ENCODE assay signal across 11 cellular contexts in the genomic region with DNA sequence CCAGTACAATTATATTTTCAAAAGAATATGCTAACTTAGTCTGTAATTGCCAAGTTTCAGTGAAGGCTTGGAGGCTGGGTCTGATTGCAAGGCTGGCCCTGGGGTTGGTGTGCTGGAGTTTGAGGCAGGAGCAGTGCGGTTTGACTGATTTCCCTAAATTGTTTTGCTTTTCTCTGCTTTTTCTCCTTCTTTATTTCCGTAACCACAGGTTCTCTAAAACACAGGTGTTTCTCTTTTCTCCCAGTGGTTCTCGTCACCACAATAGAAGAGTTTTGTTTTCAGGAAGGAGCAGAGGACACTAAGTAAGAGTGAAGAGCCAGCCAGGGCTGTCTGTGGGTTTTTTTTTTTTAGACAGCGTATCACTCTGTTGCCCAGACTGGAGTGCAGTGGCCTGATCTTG. TPM values are rescaled to one million over a fixed set of nuclear protein-coding genes. Genes with fewer than 3 reads are reported as not detected.
DNase-seq lines count a peak whose midpoint lies in the region; ATAC-seq and TF ChIP-seq lines count a peak whose summit lies in the region.
"Had no signal": no experiment of that assay in that cellular context is flagged by ENCODE, and none has a peak within 500 bp of the region (broad histone marks: within the 10 kb centered on the region; RNA-seq: fewer than 3 reads in every experiment).

No MANE protein-coding gene starts in this region.

- POLR2A ChIA-PET in activated CD4-positive, alpha-beta T cell treated with anti-CD3 and anti-CD28 coated beads, Interleukin-2, amount 10 ng/mL, durations not matched to agents 7 days and 5 days (lab: Charles Lee) = no interaction called here

- peak; percentile 22 for DNase-seq in activated CD4-positive, alpha-beta T cell treated with anti-CD3 and anti-CD28 coated beads, Interleukin-2, amount 10 ng/mL, durations not matched to agents 7 days and 5 days
- no peak for DNase-seq in activated CD4-positive, alpha-beta T cell treated with anti-CD3 and anti-CD28 coated beads for 48 hours
- DNase-seq in activated naive CD8-positive, alpha-beta T cell treated with anti-CD3 and anti-CD28 coated beads for 36 hours = no peak
- DNase-seq in NAMALWA (ENCODE audit: low spot score) = no peak
- no peak for DNase-seq in GM13976 (ENCODE audit: low spot score)
- DNase-seq: lower lobe of right lung, NCI-H226, trophoblast cell had no signal

- peaks cover 5% of the 10 kb centered on the region for H3K9me3 Mint-ChIP-seq in activated CD4-positive, alpha-beta T cell treated with anti-CD3 and anti-CD28 coated beads, Interleukin-2, amount 10 ng/mL, durations not matched to agents 7 days and 5 days
- H3K9me3 Mint-ChIP-seq in activated naive CD8-positive, alpha-beta T cell treated with anti-CD3 and anti-CD28 coated beads for 36 hours = peaks cover 6% of the 10 kb centered on the region

- peaks cover 27% of the 10 kb centered on the region for H3K4me1 Mint-ChIP-seq in activated CD4-positive, alpha-beta T cell treated with anti-CD3 and anti-CD28 coated beads, Interleukin-2, amount 10 ng/mL, durations not matched to agents 7 days and 5 days
- H3K4me1 Mint-ChIP-seq in activated naive CD8-positive, alpha-beta T cell treated with anti-CD3 and anti-CD28 coated beads for 36 hours = peaks cover 63% of the 10 kb centered on the region

- H3K36me3 ChIP-seq in stomach smooth muscle (ENCODE audit: control insufficient read depth in 2 of 2, insufficient read depth in 2 of 2, low read length in 2 of 2) = no peaks in the 10 kb centered on the region
- H3K36me3 ChIP-seq: lower lobe of right lung had no signal

- H3K27ac Mint-ChIP-seq in activated CD4-positive, alpha-beta T cell treated with anti-CD3 and anti-CD28 coated beads, Interleukin-2, amount 10 ng/mL, durations not matched to agents 7 days and 5 days = peak overlapping the region; percentile 48
- peak overlapping the region; percentile 53 for H3K27ac Mint-ChIP-seq in activated naive CD8-positive, alpha-beta T cell treated with anti-CD3 and anti-CD28 coated beads for 36 hours

- peaks cover 5% of the 10 kb centered on the region for H3K4me1 ChIP-seq in stomach smooth muscle (ENCODE audit: control insufficient read depth, insufficient read depth, low read length)

- H3K27ac ChIP-seq in stomach smooth muscle (ENCODE audit: low read length) = peak overlapping the region; percentile 56

- no peak overlapping the region for H3K4me3 ChIP-seq in stomach smooth muscle (ENCODE audit: low read length in 2 of 2)
- H3K4me3 ChIP-seq: lower lobe of right lung had no signal

- no peak for TF ChIP-seq CTCF in GM13976 (IDR thresholded peaks at IDR 0.05; ENCODE audit: borderline replicate concordance, control extremely low read depth, extremely low read depth, insufficient read depth, missing control alignments)

- H3K9me3 ChIP-seq in stomach smooth muscle (ENCODE audit: control insufficient read depth in 2 of 2, low read length in 2 of 2) = no peaks in the 10 kb centered on the region
- H3K9me3 ChIP-seq: lower lobe of right lung had no signal

- ATAC-seq in HG02884 (IDR thresholded peaks at IDR 0.05; ENCODE audit: unreplicated experiment) = peak; percentile 68
- ATAC-seq in HG02588 (IDR thresholded peaks at IDR 0.05; ENCODE audit: unreplicated experiment) = no peak
- ATAC-seq: lower lobe of right lung had no signal

- peak overlapping the region; percentile 18 for H3K4me3 Mint-ChIP-seq in activated CD4-positive, alpha-beta T cell treated with anti-CD3 and anti-CD28 coated beads, Interleukin-2, amount 10 ng/mL, durations not matched to agents 7 days and 5 days
- H3K4me3 Mint-ChIP-seq in activated naive CD8-positive, alpha-beta T cell treated with anti-CD3 and anti-CD28 coated beads for 36 hours = peak overlapping the region; percentile 9

- H3K27me3 Mint-ChIP-seq in activated CD4-positive, alpha-beta T cell treated with anti-CD3 and anti-CD28 coated beads, Interleukin-2, amount 10 ng/mL, durations not matched to agents 7 days and 5 days = peaks cover 47% of the 10 kb centered on the region
- H3K27me3 Mint-ChIP-seq in activated naive CD8-positive, alpha-beta T cell treated with anti-CD3 and anti-CD28 coated beads for 36 hours = no peaks in the 10 kb centered on the region

- H3K27me3 ChIP-seq in stomach smooth muscle (ENCODE audit: control insufficient read depth in 1 of 2, insufficient read depth in 2 of 2, low read length in 2 of 2) = no peaks in the 10 kb centered on the region

- H3K36me3 Mint-ChIP-seq in activated CD4-positive, alpha-beta T cell treated with anti-CD3 and anti-CD28 coated beads, Interleukin-2, amount 10 ng/mL, durations not matched to agents 7 days and 5 days (ENCODE audit: low read depth) = no peaks in the 10 kb centered on the region
- peaks cover 2% of the 10 kb centered on the region for H3K36me3 Mint-ChIP-seq in activated naive CD8-positive, alpha-beta T cell treated with anti-CD3 and anti-CD28 coated beads for 36 hours

- in situ Hi-C loops in GM13976 (cut with MboI; ENCODE audit: low sequenced_read_pairs, unreplicated experiment) = no loop called here

- CTCF ChIA-PET in activated CD4-positive, alpha-beta T cell treated with anti-CD3 and anti-CD28 coated beads, Interleukin-2, amount 10 ng/mL, durations not matched to agents 7 days and 5 days (lab: Charles Lee) = interaction anchor here (1.1 kb wide), 1 partner anchor 70 kb away, joined by 3 read pairs; no protein-coding TSS in a partner anchor

- no peak overlapping the region for H3K9ac ChIP-seq in stomach smooth muscle (ENCODE audit: low read length in 2 of 2)

RNA-seq across cellular contexts. Expression of gene SNX9, which starts 8.2 kb away (rescaled TPM):
- total RNA-seq in activated CD4-positive, alpha-beta T cell treated with anti-CD3 and anti-CD28 coated beads, Interleukin-2, amount 10 ng/mL, durations not matched to agents 7 days and 5 days = 10 to 100 TPM in 1 of 2 experiments, 1 to 10 TPM in 1; 9.4 to 10.7 TPM
- 10 to 100 TPM; 63.4 to 64.4 TPM for total RNA-seq in activated naive CD8-positive, alpha-beta T cell treated with anti-CD3 and anti-CD28 coated beads for 36 hours

Comparison
In these comparisons a context has a peak if more than half of its experiments do, and no peak if none do; other contexts are left out.
1. RNA of gene SNX9, which starts 8.2 kb away (total RNA-seq): 63.4 to 64.4 TPM in activated naive CD8-positive, alpha-beta T cell treated with anti-CD3 and anti-CD28 coated beads for 36 hours; 9.4 to 10.7 TPM in activated CD4-positive, alpha-beta T cell treated with anti-CD3 and anti-CD28 coated beads, Interleukin-2, amount 10 ng/mL, durations not matched to agents 7 days and 5 days; every median in the first group is over 4 times any median in the second.